In genomic region chr18:71809711-71810110, GRCh38 we compare ENCODE assay signal across 16 cellular contexts.
"Had no signal": no experiment of that assay in that cellular context is flagged by ENCODE, and none has a peak within 500 bp of the region (broad histone marks: within the 10 kb centered on the region; RNA-seq: fewer than 3 reads in every experiment).

No MANE protein-coding gene starts in this region.

- H3K27ac ChIP-seq: adrenal gland, lower lobe of right lung, parathyroid adenoma, spleen, thyroid gland, WERI-Rb-1 had no signal

- H3K4me3 Mint-ChIP-seq: dendritic cell treated with granulocyte-macrophage colony-stimulating factor and Interleukin-4, amounts not matched to agents 40 ng/mL and 50 ng/mL, for 4 days; natural killer cell; stimulated activated naive B cell treated with anti-CD40 and anti-IgM and Interleukin-4, amounts not matched to agents 10 μg/mL and 1 μg/mL and 100 μg/mL, for 72 hours; T-helper 17 cell had no signal

- H2AFZ ChIP-seq: parathyroid adenoma had no signal

- H3K9me3 ChIP-seq: adrenal gland, lower lobe of right lung, thyroid gland had no signal

- H3K4me1 ChIP-seq: adrenal gland, lower lobe of right lung, parathyroid adenoma, spleen, thyroid gland had no signal

- H3K9me3 Mint-ChIP-seq: dendritic cell treated with granulocyte-macrophage colony-stimulating factor and Interleukin-4, amounts not matched to agents 40 ng/mL and 50 ng/mL, for 4 days had no signal

- H3K4me3 ChIP-seq: adrenal gland, lower lobe of right lung, spleen, thyroid gland had no signal

- H3K27me3 ChIP-seq: adrenal gland, spleen, thyroid gland had no signal

- H3K27ac Mint-ChIP-seq: activated naive CD4-positive, alpha-beta T cell treated with anti-CD3 and anti-CD28 coated beads, Interleukin-2, amount 50 U/mL, for 72 hours; dendritic cell treated with granulocyte-macrophage colony-stimulating factor and Interleukin-4, amounts not matched to agents 40 ng/mL and 50 ng/mL, for 4 days; natural killer cell; stimulated activated naive B cell treated with anti-CD40 and anti-IgM and Interleukin-4, amounts not matched to agents 10 μg/mL and 1 μg/mL and 100 μg/mL, for 72 hours; T-helper 17 cell had no signal

- H3K79me2 ChIP-seq: parathyroid adenoma had no signal

- ATAC-seq: activated naive CD4-positive, alpha-beta T cell treated with anti-CD3 and anti-CD28 coated beads, Interleukin-2, amount 50 U/mL, for 72 hours; lower lobe of right lung; natural killer cell; stimulated activated naive B cell treated with anti-CD40 and anti-IgM and Interleukin-4, amounts not matched to agents 10 μg/mL and 1 μg/mL and 100 μg/mL, for 72 hours; T-helper 17 cell had no signal

- H3K9ac ChIP-seq: parathyroid adenoma had no signal

- H3K36me3 ChIP-seq: adrenal gland, lower lobe of right lung, spleen, thyroid gland, WERI-Rb-1 had no signal

- DNase-seq: activated CD4-positive, alpha-beta T cell treated with anti-CD3 and anti-CD28 coated beads, Interleukin-2, amount 50 U/mL, for 48 hours; activated gamma-delta T cell treated with Interleukin-2 at 50 U/mL for 16 hours; adrenal gland; effector CD8-positive, alpha-beta T cell; glutamatergic neuron; lower lobe of right lung; natural killer cell; retina; spleen; stimulated activated naive B cell treated with anti-CD40 and anti-IgM and Interleukin-4, amounts not matched to agents 10 μg/mL and 1 μg/mL and 100 μg/mL, for 72 hours; T-helper 17 cell; thyroid gland; WERI-Rb-1 had no signal

- H3K4me1 Mint-ChIP-seq: natural killer cell; stimulated activated naive B cell treated with anti-CD40 and anti-IgM and Interleukin-4, amounts not matched to agents 10 μg/mL and 1 μg/mL and 100 μg/mL, for 72 hours; T-helper 17 cell had no signal

- H3K27me3 Mint-ChIP-seq: dendritic cell treated with granulocyte-macrophage colony-stimulating factor and Interleukin-4, amounts not matched to agents 40 ng/mL and 50 ng/mL, for 4 days; stimulated activated naive B cell treated with anti-CD40 and anti-IgM and Interleukin-4, amounts not matched to agents 10 μg/mL and 1 μg/mL and 100 μg/mL, for 72 hours; T-helper 17 cell had no signal

- H3K36me3 Mint-ChIP-seq: activated naive CD4-positive, alpha-beta T cell treated with anti-CD3 and anti-CD28 coated beads, Interleukin-2, amount 50 U/mL, for 72 hours; natural killer cell; stimulated activated naive B cell treated with anti-CD40 and anti-IgM and Interleukin-4, amounts not matched to agents 10 μg/mL and 1 μg/mL and 100 μg/mL, for 72 hours had no signal
